In genomic region chr3:38725726-38726410, GRCh38 we compare ENCODE assay signal across 1 cellular context.
TF ChIP-seq lines count a peak whose summit lies in the region.

No MANE protein-coding gene starts in this region.

TF ChIP-seq in K562, 482 proteins besides CTCF, POLR2A, EP300 and RAD21 (continued from another document):
- TF ChIP-seq ZNF589 (CRISPR knock-in tag; IDR thresholded peaks at IDR 0.05; ENCODE audit: low read depth) (peak; percentile 83), ZNF639 (CRISPR knock-in tag; conservative IDR thresholded peaks at IDR 0.05 in 1 of 2, IDR thresholded peaks at IDR 0.05 in 1 of 2) (0 out of 4 replicates have a peak, but pooled peaks of 1 of the 2 experiments have one; percentile 32), KLF13 (tag; IDR thresholded peaks at IDR 0.05; ENCODE audit: borderline replicate concordance, low read depth) (no peak), TCF3 (CRISPR knock-in tag; IDR thresholded peaks at IDR 0.05) (peak; percentile 84), HDAC8 (tag; IDR thresholded peaks at IDR 0.05) (no peak), ZNF174 (CRISPR knock-in tag; IDR thresholded peaks at IDR 0.05) (no peak), MECOM (CRISPR knock-in tag; IDR thresholded peaks at IDR 0.05) (peak; percentile 84), ZNF316 (IDR thresholded peaks at IDR 0.05) (no peak), NFXL1 (CRISPR knock-in tag; IDR thresholded peaks at IDR 0.05) (no peak), RREB1 (CRISPR knock-in tag; IDR thresholded peaks at IDR 0.05) (no peak), TGIF2 (CRISPR knock-in tag; IDR thresholded peaks at IDR 0.05) (peak; percentile 76; the same call in 1 of the 2 replicates), TRIM24 (IDR thresholded peaks at IDR 0.05) (peak; percentile 62 to 75; a peak in 3 of 4 replicates), SAP30 (IDR thresholded peaks at IDR 0.05; ENCODE audit: borderline replicate concordance, insufficient read depth, low read depth, low read length, poor library complexity, severe bottlenecking) (peak; percentile 86), ZNF197 (CRISPR knock-in tag; IDR thresholded peaks at IDR 0.05; ENCODE audit: low read depth) (no peak), HES1 (IDR thresholded peaks at IDR 0.05; ENCODE audit: low read depth) (0 out of 2 replicates have a peak, but pooled peaks have one; percentile 30), FOXP1 (CRISPR knock-in tag; IDR thresholded peaks at IDR 0.05) (no peak), ZNF146 (CRISPR knock-in tag; IDR thresholded peaks at IDR 0.05; ENCODE audit: unreplicated experiment) (no peak), SMARCE1 (IDR thresholded peaks at IDR 0.05) (peak; percentile 46; the same call in 1 of the 2 replicates), ZBTB5 (IDR thresholded peaks at IDR 0.05) (no peak), TEAD1 (CRISPR knock-in tag; IDR thresholded peaks at IDR 0.05) (peak in 1 of 2 experiments; percentile 72; a peak in 1 of 4 replicates), MNT (conservative IDR thresholded peaks at IDR 0.05) (peak; percentile 63 to 89), CC2D1A (IDR thresholded peaks at IDR 0.05) (no peak), MEIS2 (IDR thresholded peaks at IDR 0.05; ENCODE audit: partially characterized antibody) (peak; percentile 98), RFX5 (IDR thresholded peaks at IDR 0.05; ENCODE audit: low read depth, low read length) (0 out of 2 replicates have a peak, but pooled peaks have one; percentile 21), ZNF395 (CRISPR knock-in tag; IDR thresholded peaks at IDR 0.05) (peak; percentile 82), MEF2D (tag; conservative IDR thresholded peaks at IDR 0.05; ENCODE audit: low read depth) (no peak), ZNF121 (CRISPR knock-in tag; conservative IDR thresholded peaks at IDR 0.05) (no peak), SMAD1 (IDR thresholded peaks at IDR 0.05; ENCODE audit: low read depth, low read length, partially characterized antibody) (no peak), DACH1 (IDR thresholded peaks at IDR 0.05; ENCODE audit: partially characterized antibody) (peak; percentile 73), BRCA1 (IDR thresholded peaks at IDR 0.05) (no peak), BRCA1 (CRISPR knock-in tag; IDR thresholded peaks at IDR 0.05) (no peak), OTX1 (CRISPR knock-in tag; IDR thresholded peaks at IDR 0.05) (no peak), ZNF311 (CRISPR knock-in tag; IDR thresholded peaks at IDR 0.05) (no peak), TAF15 (IDR thresholded peaks at IDR 0.05; ENCODE audit: low read depth, low read length) (no peak), RNF2 (IDR thresholded peaks at IDR 0.05) (0 out of 2 replicates have a peak, but pooled peaks have one; percentile 38), BRF1 (IDR thresholded peaks at IDR 0.05; ENCODE audit: borderline replicate concordance, extremely low read depth, insufficient read length) (no peak), YY1 (IDR thresholded peaks at IDR 0.05; ENCODE audit: borderline replicate concordance in 1 of 3, control insufficient read depth in 1 of 3, extremely low read depth in 1 of 3, insufficient read depth in 3 of 3, insufficient read length in 1 of 3, insufficient replicate concordance in 2 of 3, low read depth in 1 of 3, low read length in 2 of 3) (peak in 1 of 3 experiments; percentile 15), ATF4 (CRISPR knock-in tag; IDR thresholded peaks at IDR 0.05) (no peak)
